1 cellular context compared by ENCODE assay signal in genomic region chr19:47243776-47244547, GRCh38.
TF ChIP-seq lines count a peak whose summit lies in the region.

No MANE protein-coding gene starts in this region.

TF ChIP-seq in HEK293, 187 proteins besides CTCF, POLR2A, EP300 and RAD21 (continued from another document and continues in another):
- TF ChIP-seq, protein P1, sequence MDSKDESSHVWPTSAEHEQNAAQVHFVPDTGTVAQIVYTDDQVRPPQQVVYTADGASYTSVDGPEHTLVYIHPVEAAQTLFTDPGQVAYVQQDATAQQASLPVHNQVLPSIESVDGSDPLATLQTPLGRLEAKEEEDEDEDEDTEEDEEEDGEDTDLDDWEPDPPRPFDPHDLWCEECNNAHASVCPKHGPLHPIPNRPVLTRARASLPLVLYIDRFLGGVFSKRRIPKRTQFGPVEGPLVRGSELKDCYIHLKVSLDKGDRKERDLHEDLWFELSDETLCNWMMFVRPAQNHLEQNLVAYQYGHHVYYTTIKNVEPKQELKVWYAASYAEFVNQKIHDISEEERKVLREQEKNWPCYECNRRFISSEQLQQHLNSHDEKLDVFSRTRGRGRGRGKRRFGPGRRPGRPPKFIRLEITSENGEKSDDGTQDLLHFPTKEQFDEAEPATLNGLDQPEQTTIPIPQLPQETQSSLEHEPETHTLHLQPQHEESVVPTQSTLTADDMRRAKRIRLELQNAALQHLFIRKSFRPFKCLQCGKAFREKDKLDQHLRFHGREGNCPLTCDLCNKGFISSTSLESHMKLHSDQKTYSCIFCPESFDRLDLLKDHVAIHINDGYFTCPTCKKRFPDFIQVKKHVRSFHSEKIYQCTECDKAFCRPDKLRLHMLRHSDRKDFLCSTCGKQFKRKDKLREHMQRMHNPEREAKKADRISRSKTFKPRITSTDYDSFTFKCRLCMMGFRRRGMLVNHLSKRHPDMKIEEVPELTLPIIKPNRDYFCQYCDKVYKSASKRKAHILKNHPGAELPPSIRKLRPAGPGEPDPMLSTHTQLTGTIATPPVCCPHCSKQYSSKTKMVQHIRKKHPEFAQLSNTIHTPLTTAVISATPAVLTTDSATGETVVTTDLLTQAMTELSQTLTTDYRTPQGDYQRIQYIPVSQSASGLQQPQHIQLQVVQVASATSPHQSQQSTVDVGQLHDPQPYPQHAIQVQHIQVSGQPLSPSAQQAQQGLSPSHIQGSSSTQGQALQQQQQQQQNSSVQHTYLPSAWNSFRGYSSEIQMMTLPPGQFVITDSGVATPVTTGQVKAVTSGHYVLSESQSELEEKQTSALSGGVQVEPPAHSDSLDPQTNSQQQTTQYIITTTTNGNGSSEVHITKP (tag by site-specific recombination; IDR thresholded peaks at IDR 0.05), result peak; percentile 62
- no peak for TF ChIP-seq PRDM2 (tag by site-specific recombination; IDR thresholded peaks at IDR 0.05; ENCODE audit: borderline replicate concordance)
- TF ChIP-seq KLF10 (tag by site-specific recombination; IDR thresholded peaks at IDR 0.05), result peak; percentile 95
- TF ChIP-seq, protein P2, sequence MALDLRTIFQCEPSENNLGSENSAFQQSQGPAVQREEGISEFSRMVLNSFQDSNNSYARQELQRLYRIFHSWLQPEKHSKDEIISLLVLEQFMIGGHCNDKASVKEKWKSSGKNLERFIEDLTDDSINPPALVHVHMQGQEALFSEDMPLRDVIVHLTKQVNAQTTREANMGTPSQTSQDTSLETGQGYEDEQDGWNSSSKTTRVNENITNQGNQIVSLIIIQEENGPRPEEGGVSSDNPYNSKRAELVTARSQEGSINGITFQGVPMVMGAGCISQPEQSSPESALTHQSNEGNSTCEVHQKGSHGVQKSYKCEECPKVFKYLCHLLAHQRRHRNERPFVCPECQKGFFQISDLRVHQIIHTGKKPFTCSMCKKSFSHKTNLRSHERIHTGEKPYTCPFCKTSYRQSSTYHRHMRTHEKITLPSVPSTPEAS (tag by site-specific recombination; IDR thresholded peaks at IDR 0.05), result peak; percentile 78
- TF ChIP-seq ZNF133 (tag by site-specific recombination; IDR thresholded peaks at IDR 0.05), result no peak; the same call in none of the 2 replicates
- no peak for TF ChIP-seq ZNF747 (tag by site-specific recombination; IDR thresholded peaks at IDR 0.05)
- TF ChIP-seq, protein P3, sequence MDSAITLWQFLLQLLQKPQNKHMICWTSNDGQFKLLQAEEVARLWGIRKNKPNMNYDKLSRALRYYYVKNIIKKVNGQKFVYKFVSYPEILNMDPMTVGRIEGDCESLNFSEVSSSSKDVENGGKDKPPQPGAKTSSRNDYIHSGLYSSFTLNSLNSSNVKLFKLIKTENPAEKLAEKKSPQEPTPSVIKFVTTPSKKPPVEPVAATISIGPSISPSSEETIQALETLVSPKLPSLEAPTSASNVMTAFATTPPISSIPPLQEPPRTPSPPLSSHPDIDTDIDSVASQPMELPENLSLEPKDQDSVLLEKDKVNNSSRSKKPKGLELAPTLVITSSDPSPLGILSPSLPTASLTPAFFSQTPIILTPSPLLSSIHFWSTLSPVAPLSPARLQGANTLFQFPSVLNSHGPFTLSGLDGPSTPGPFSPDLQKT (IDR thresholded peaks at IDR 0.05; ENCODE audit: borderline replicate concordance, low read depth, low read length), result no peak; the same call in 1 of the 2 replicates
- peak; percentile 94 for TF ChIP-seq ZNF324 (tag by site-specific recombination; IDR thresholded peaks at IDR 0.05)
- TF ChIP-seq ZNF404 (tag by site-specific recombination; IDR thresholded peaks at IDR 0.05), result peak; percentile 53
- TF ChIP-seq, protein P4, sequence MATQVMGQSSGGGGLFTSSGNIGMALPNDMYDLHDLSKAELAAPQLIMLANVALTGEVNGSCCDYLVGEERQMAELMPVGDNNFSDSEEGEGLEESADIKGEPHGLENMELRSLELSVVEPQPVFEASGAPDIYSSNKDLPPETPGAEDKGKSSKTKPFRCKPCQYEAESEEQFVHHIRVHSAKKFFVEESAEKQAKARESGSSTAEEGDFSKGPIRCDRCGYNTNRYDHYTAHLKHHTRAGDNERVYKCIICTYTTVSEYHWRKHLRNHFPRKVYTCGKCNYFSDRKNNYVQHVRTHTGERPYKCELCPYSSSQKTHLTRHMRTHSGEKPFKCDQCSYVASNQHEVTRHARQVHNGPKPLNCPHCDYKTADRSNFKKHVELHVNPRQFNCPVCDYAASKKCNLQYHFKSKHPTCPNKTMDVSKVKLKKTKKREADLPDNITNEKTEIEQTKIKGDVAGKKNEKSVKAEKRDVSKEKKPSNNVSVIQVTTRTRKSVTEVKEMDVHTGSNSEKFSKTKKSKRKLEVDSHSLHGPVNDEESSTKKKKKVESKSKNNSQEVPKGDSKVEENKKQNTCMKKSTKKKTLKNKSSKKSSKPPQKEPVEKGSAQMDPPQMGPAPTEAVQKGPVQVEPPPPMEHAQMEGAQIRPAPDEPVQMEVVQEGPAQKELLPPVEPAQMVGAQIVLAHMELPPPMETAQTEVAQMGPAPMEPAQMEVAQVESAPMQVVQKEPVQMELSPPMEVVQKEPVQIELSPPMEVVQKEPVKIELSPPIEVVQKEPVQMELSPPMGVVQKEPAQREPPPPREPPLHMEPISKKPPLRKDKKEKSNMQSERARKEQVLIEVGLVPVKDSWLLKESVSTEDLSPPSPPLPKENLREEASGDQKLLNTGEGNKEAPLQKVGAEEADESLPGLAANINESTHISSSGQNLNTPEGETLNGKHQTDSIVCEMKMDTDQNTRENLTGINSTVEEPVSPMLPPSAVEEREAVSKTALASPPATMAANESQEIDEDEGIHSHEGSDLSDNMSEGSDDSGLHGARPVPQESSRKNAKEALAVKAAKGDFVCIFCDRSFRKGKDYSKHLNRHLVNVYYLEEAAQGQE (tag by site-specific recombination; IDR thresholded peaks at IDR 0.05), result no peak
- peak; percentile 88; the same call in 1 of the 2 replicates for TF ChIP-seq ZNF391 (tag by site-specific recombination; IDR thresholded peaks at IDR 0.05; ENCODE audit: borderline replicate concordance, low read depth)
- TF ChIP-seq ZNF658 (tag by site-specific recombination; IDR thresholded peaks at IDR 0.05), result no peak
- peak; percentile 61; the same call in 1 of the 2 replicates for TF ChIP-seq ZNF768 (tag by site-specific recombination; IDR thresholded peaks at IDR 0.05)
- TF ChIP-seq ZXDB (tag by site-specific recombination; IDR thresholded peaks at IDR 0.05), result peak; percentile 100
- TF ChIP-seq ZNF629 (tag by site-specific recombination; IDR thresholded peaks at IDR 0.05), result peak; percentile 85
- TF ChIP-seq KLF8 (tag by site-specific recombination; IDR thresholded peaks at IDR 0.05), result peak; percentile 97
- no peak for TF ChIP-seq ZNF114 (tag by site-specific recombination; IDR thresholded peaks at IDR 0.05)
- 0 out of 2 replicates have a peak, but pooled peaks have one; percentile 65 for TF ChIP-seq ZSCAN23 (tag by site-specific recombination; IDR thresholded peaks at IDR 0.05)
- TF ChIP-seq, protein P5, sequence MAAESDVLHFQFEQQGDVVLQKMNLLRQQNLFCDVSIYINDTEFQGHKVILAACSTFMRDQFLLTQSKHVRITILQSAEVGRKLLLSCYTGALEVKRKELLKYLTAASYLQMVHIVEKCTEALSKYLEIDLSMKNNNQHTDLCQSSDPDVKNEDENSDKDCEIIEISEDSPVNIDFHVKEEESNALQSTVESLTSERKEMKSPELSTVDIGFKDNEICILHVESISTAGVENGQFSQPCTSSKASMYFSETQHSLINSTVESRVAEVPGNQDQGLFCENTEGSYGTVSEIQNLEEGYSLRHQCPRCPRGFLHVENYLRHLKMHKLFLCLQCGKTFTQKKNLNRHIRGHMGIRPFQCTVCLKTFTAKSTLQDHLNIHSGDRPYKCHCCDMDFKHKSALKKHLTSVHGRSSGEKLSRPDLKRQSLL (tag by site-specific recombination; IDR thresholded peaks at IDR 0.05), result no peak; the same call in 1 of the 2 replicates
- no peak for TF ChIP-seq ZFP3 (tag by site-specific recombination; IDR thresholded peaks at IDR 0.05; ENCODE audit: low read depth)
- TF ChIP-seq, protein P6, sequence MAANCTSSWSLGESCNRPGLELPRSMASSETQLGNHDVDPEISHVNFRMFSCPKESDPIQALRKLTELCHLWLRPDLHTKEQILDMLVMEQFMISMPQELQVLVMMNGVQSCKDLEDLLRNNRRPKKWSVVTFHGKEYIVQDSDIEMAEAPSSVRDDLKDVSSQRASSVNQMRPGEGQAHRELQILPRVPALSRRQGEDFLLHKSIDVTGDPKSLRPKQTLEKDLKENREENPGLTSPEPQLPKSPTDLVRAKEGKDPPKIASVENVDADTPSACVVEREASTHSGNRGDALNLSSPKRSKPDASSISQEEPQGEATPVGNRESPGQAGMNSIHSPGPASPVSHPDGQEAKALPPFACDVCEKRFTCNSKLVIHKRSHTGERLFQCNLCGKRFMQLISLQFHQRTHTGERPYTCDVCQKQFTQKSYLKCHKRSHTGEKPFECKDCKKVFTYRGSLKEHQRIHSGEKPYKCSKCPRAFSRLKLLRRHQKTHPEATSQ (tag by site-specific recombination; IDR thresholded peaks at IDR 0.05), result 0 out of 2 replicates have a peak, but pooled peaks have one; percentile 21
- peak; percentile 52 for TF ChIP-seq ZNF664 (tag by site-specific recombination; IDR thresholded peaks at IDR 0.05)
- TF ChIP-seq ZNF521 (tag by site-specific recombination; IDR thresholded peaks at IDR 0.05), result no peak
- no peak for TF ChIP-seq MEIS1 (CRISPR knock-in tag; IDR thresholded peaks at IDR 0.05; ENCODE audit: borderline replicate concordance)
- peak; percentile 92 for TF ChIP-seq ZNF501 (tag by site-specific recombination; IDR thresholded peaks at IDR 0.05)
- peak; percentile 61 for TF ChIP-seq ZBTB21 (tag by site-specific recombination; IDR thresholded peaks at IDR 0.05)
- TF ChIP-seq ZNF76 (tag by site-specific recombination; IDR thresholded peaks at IDR 0.05; ENCODE audit: borderline replicate concordance, low read depth), result peak; percentile 64
- TF ChIP-seq ZNF175 (tag by site-specific recombination; IDR thresholded peaks at IDR 0.05), result no peak
- TF ChIP-seq, protein P7, sequence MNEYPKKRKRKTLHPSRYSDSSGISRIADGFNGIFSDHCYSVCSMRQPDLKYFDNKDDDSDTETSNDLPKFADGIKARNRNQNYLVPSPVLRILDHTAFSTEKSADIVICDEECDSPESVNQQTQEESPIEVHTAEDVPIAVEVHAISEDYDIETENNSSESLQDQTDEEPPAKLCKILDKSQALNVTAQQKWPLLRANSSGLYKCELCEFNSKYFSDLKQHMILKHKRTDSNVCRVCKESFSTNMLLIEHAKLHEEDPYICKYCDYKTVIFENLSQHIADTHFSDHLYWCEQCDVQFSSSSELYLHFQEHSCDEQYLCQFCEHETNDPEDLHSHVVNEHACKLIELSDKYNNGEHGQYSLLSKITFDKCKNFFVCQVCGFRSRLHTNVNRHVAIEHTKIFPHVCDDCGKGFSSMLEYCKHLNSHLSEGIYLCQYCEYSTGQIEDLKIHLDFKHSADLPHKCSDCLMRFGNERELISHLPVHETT (tag by site-specific recombination; IDR thresholded peaks at IDR 0.05), result peak; percentile 83; the same call in 1 of the 2 replicates
- TF ChIP-seq ZFP69B (tag by site-specific recombination; IDR thresholded peaks at IDR 0.05), result peak; percentile 85
- peak; percentile 93 for TF ChIP-seq ZNF610 (tag by site-specific recombination; IDR thresholded peaks at IDR 0.05; ENCODE audit: borderline replicate concordance)
- TF ChIP-seq KLF16 (tag by site-specific recombination; IDR thresholded peaks at IDR 0.05), result peak; percentile 96
- TF ChIP-seq SCRT2 (tag by site-specific recombination; IDR thresholded peaks at IDR 0.05), result peak; percentile 41; the same call in 1 of the 2 replicates
- peak; percentile 64 for TF ChIP-seq ZNF600 (tag by site-specific recombination; IDR thresholded peaks at IDR 0.05)
- TF ChIP-seq ZNF654 (tag by site-specific recombination; IDR thresholded peaks at IDR 0.05; ENCODE audit: low read depth), result peak; percentile 69
- TF ChIP-seq GFI1B (tag by site-specific recombination; IDR thresholded peaks at IDR 0.05), result peak; percentile 45; the same call in 1 of the 2 replicates
- TF ChIP-seq ZNF155 (tag by site-specific recombination; IDR thresholded peaks at IDR 0.05), result no peak; the same call in none of the 2 replicates
- peak; percentile 84 for TF ChIP-seq KLF9 (tag by site-specific recombination; IDR thresholded peaks at IDR 0.05; ENCODE audit: low read depth)
- TF ChIP-seq IKZF3 (tag by site-specific recombination; IDR thresholded peaks at IDR 0.05), result peak; percentile 81
